ENCODE assay signal across 8 cellular contexts in genomic region chr14:76810953-76811400, GRCh38. TPM values are rescaled to one million over a fixed set of nuclear protein-coding genes. Genes with fewer than 3 reads are reported as not detected.
DNase-seq lines count a peak whose midpoint lies in the region; ATAC-seq and TF ChIP-seq lines count a peak whose summit lies in the region.

No MANE protein-coding gene starts in this region.

- no peaks in the 10 kb centered on the region; the same call in 1 of the 2 replicates for H4K20me1 ChIP-seq in GM23338 (replicated peaks; ENCODE audit: insufficient read depth)

- no peaks in the 10 kb centered on the region for H3F3A ChIP-seq in GM23338 (replicated peaks; ENCODE audit: low read depth)

- H3K27me3 ChIP-seq in GM23338 (ENCODE audit: insufficient read depth) (no peaks in the 10 kb centered on the region), SJCRH30 (no peaks in the 10 kb centered on the region), uterus (no peaks in the 10 kb centered on the region)

- peaks cover 16% of the 10 kb centered on the region for H3K4me1 Mint-ChIP-seq in GM23338

- H3K27ac Mint-ChIP-seq in GM23338: no peak overlapping the region

- peaks cover 12% of the 10 kb centered on the region for H3K36me3 ChIP-seq in GM23338 (ENCODE audit: insufficient read depth)
- 0 out of 2 replicates have a peak, but pooled peaks cover 3% of the 10 kb centered on the region for H3K36me3 ChIP-seq in SJCRH30
- H3K36me3 ChIP-seq in uterus: no peaks in the 10 kb centered on the region

- no peaks in the 10 kb centered on the region for H3K9me2 ChIP-seq in GM23338 (ENCODE audit: insufficient read depth)

- intact Hi-C loops in uterus (cut with DNase I; ENCODE audit: low total_unique reads): no loop called here

- H3K4me1 ChIP-seq in GM23338 (ENCODE audit: insufficient read depth) (peaks cover 10% of the 10 kb centered on the region), SJCRH30 (peaks cover 6% of the 10 kb centered on the region), uterus (peaks cover 0 to 5% of the 10 kb centered on the region in 2 donors)

- H2AFZ ChIP-seq in GM23338: no peak overlapping the region

- H3K9me3 ChIP-seq in SJCRH30 (replicated peaks) (no peaks in the 10 kb centered on the region), uterus (no peaks in the 10 kb centered on the region)

- peak; percentile 60 for DNase-seq in DMS 273 (lab: John Stamatoyannopoulos, UW; ENCODE audit: unreplicated experiment)
- peak; percentile 41 for DNase-seq in GM23338 (ENCODE audit: low spot score)
- no peak for DNase-seq in SJCRH30
- DNase-seq in dedifferentiated amniotic fluid mesenchymal stem cell (ENCODE audit: extremely low spot score): peak; percentile 32
- DNase-seq in medulla oblongata (ENCODE audit: extremely low spot score): peak; percentile 86
- DNase-seq in uterus: no peak
- DNase-seq in NCI-H128 (lab: John Stamatoyannopoulos, UW; ENCODE audit: unreplicated experiment): no peak

- peak overlapping the region; percentile 90 for H3K4me3 Mint-ChIP-seq in GM23338

- no peak overlapping the region for H3K4me2 ChIP-seq in GM23338

- H3K4me3 ChIP-seq in GM23338: peak overlapping the region; percentile 93; the same call in 1 of the 2 replicates
- H3K4me3 ChIP-seq in SJCRH30: peak overlapping the region; percentile 95; the same call in 1 of the 2 replicates
- no peak overlapping the region for H3K4me3 ChIP-seq in uterus

- peak; percentile 40 to 57 for TF ChIP-seq CTCF in GM23338 (conservative IDR thresholded peaks at IDR 0.05; ENCODE audit: low read depth in 2 of 2)
- TF ChIP-seq CTCF in uterus (IDR thresholded peaks at IDR 0.05): peak in 3 of 4 experiments; percentile 13 to 38 (median 34)

- TF ChIP-seq POLR2A in uterus (IDR thresholded peaks at IDR 0.05): no peak

- H3K79me2 ChIP-seq in GM23338 (replicated peaks; ENCODE audit: insufficient read depth): peaks cover 20% of the 10 kb centered on the region

- ATAC-seq in GM23338 (peak; percentile 12; the same call in 2 of the 3 replicates), HG03520 (IDR thresholded peaks at IDR 0.05; ENCODE audit: unreplicated experiment) (no peak)

- peaks cover 27% of the 10 kb centered on the region for H3K36me3 Mint-ChIP-seq in GM23338 (ENCODE audit: low read depth)

- H3K27ac ChIP-seq in GM23338 (ENCODE audit: low read depth) (no peak overlapping the region), SJCRH30 (no peak overlapping the region), uterus (peak overlapping the region; percentile 81 to 83)

- no peaks in the 10 kb centered on the region for H3K27me3 Mint-ChIP-seq in GM23338 (ENCODE audit: insufficient read depth, low read depth, poor library complexity)

- H3K9me3 Mint-ChIP-seq in GM23338: no peaks in the 10 kb centered on the region; the same call in 2 of the 3 replicates

TF ChIP-seq in GM23338, 12 proteins besides CTCF, POLR2A, EP300 and RAD21:
- no peak for TF ChIP-seq CREB1 (CRISPR knock-in tag; IDR thresholded peaks at IDR 0.05; ENCODE audit: low read depth)
- TF ChIP-seq REST (IDR thresholded peaks at IDR 0.05; ENCODE audit: unreplicated experiment): no peak
TF ChIP-seq in GM23338: peak in this region for 0.

RNA-seq across cellular contexts. Expression of gene ANGEL1, which starts 1.7 kb away (rescaled TPM):
- 22.2 and 31.6 TPM in 2 replicates for total RNA-seq in GM23338 (2014; rRNA removed; shearing (Covaris generic))
- polyA plus RNA-seq in GM23338 (2016; fragmentation: Nextera tagmentation; extraction: Ambion mirVana): 4.6 and 5.3 TPM in 2 replicates
- 15.8 and 18.3 TPM in 2 replicates for total RNA-seq in SJCRH30 (2014; rRNA removed; shearing (Covaris generic))
- 10 to 100 TPM in 2 of 4 donors, 1 to 10 TPM in 2; 4.1 to 24.4 (median 10.5) TPM for total RNA-seq in uterus

RNA-seq across cellular contexts. Expression of gene LRRC74A, which starts 15.2 kb away (rescaled TPM):
- total RNA-seq in GM23338 (2014; rRNA removed; shearing (Covaris generic)): not detected in 2 replicates
- not detected in 2 replicates for polyA plus RNA-seq in GM23338 (2016; fragmentation: Nextera tagmentation; extraction: Ambion mirVana)
- not detected in 2 replicates for total RNA-seq in SJCRH30 (2014; rRNA removed; shearing (Covaris generic))
- not detected for total RNA-seq in uterus

RNA-seq across cellular contexts. Expression of gene VASH1, which starts 49.7 kb away (rescaled TPM):
- 2.8 and 3.7 TPM in 2 replicates for total RNA-seq in GM23338 (2014; rRNA removed; shearing (Covaris generic))
- 0.78 and 1.4 TPM in 2 replicates for polyA plus RNA-seq in GM23338 (2016; fragmentation: Nextera tagmentation; extraction: Ambion mirVana)
- total RNA-seq in SJCRH30 (2014; rRNA removed; shearing (Covaris generic)): 11.1 and 11.5 TPM in 2 replicates
- 10 to 100 TPM in 3 of 4 donors, 1 to 10 TPM in 1; 3.6 to 23.4 (median 16.4) TPM for total RNA-seq in uterus

Comparison
In these comparisons a context has a peak if more than half of its experiments do, and no peak if none do; other contexts are left out.
1. DNase-seq: peak in DMS 273 (single experiment), GM23338 (single experiment), dedifferentiated amniotic fluid mesenchymal stem cell (single experiment) and medulla oblongata (single experiment); none in SJCRH30 (0 of 2), uterus (0 of 2) and NCI-H128 (single experiment).
2. H3K27ac ChIP-seq: peak in uterus (2 of 2); none in GM23338 (single experiment) and SJCRH30 (single experiment).
3. H3K4me3 ChIP-seq: peak in GM23338 (single experiment) and SJCRH30 (single experiment); none in uterus (0 of 2).